In genomic region chr11:122863704-122864326, GRCh38 we compare ENCODE assay signal across 9 cellular contexts. TPM values are rescaled to one million over a fixed set of nuclear protein-coding genes. Genes with fewer than 3 reads are reported as not detected.
A peak's percentile ranks its signal among the peaks of the same experiment; 100 is the strongest.
DNase-seq lines count a peak whose midpoint lies in the region; ATAC-seq and TF ChIP-seq lines count a peak whose summit lies in the region.
"Had no signal": no experiment of that assay in that cellular context is flagged by ENCODE, and none has a peak within 500 bp of the region (broad histone marks: within the 10 kb centered on the region; RNA-seq: fewer than 3 reads in every experiment).

No MANE protein-coding gene starts in this region.

- no peak for ATAC-seq in GM18520 (IDR thresholded peaks at IDR 0.05; ENCODE audit: unreplicated experiment)
- ATAC-seq: activated naive CD4-positive, alpha-beta T cell treated with anti-CD3 and anti-CD28 coated beads, Interleukin-2, amount 50 U/mL, for 72 hours had no signal

- intact Hi-C loops in head of caudate nucleus (cut with DNase I), result no loop called here

- no peak overlapping the region for H3K4me3 ChIP-seq in GM12864 (ENCODE audit: low read depth, low read length)

- TF ChIP-seq CTCF in GM12864 (IDR thresholded peaks at IDR 0.05; ENCODE audit: low read depth, low read length, missing control alignments), result peak; percentile 70

- peak; percentile 6 for DNase-seq in A172 (ENCODE audit: low spot score)
- DNase-seq in GM12864 (ENCODE audit: low read depth), result no peak
- peak; percentile 46 for DNase-seq in NCI-H748 (lab: John Stamatoyannopoulos, UW; ENCODE audit: unreplicated experiment)
- DNase-seq in activated T-cell treated with anti-CD3 and anti-CD28 coated beads, Interleukin-2, amount 50 U/mL, for 48 hours, result peak; percentile 49 to 61
- peak; percentile 35 to 82 (median 63) for DNase-seq in head of caudate nucleus
- peak; percentile 16 to 35 for DNase-seq in stimulated activated CD4-positive, alpha-beta T cell treated with anti-CD3 and anti-CD28 coated beads, Interleukin-1b, Interleukin-23, amount 100 ng/mL, for 4 hours (ENCODE audit: low read depth in 2 of 2)
- DNase-seq in NCI-H1694 (lab: John Stamatoyannopoulos, UW), result no peak

RNA-seq across cellular contexts. Expression of gene JHY, which starts 18.7 kb away (rescaled TPM):
- 0.64 and 1.6 TPM in 2 replicates for total RNA-seq in A172 (2014; rRNA removed; shearing (Covaris generic))

RNA-seq across cellular contexts. Expression of gene CRTAM, which starts 25.5 kb away (rescaled TPM):
- not detected in 2 replicates for total RNA-seq in A172 (2014; rRNA removed; shearing (Covaris generic))

Comparison
In these comparisons a context has a peak if more than half of its experiments do, and no peak if none do; other contexts are left out.
1. DNase-seq: peak in A172 (single experiment), NCI-H748 (single experiment), activated T-cell treated with anti-CD3 and anti-CD28 coated beads, Interleukin-2, amount 50 U/mL, for 48 hours (2 of 2), head of caudate nucleus (42 of 42) and stimulated activated CD4-positive, alpha-beta T cell treated with anti-CD3 and anti-CD28 coated beads, Interleukin-1b, Interleukin-23, amount 100 ng/mL, for 4 hours (2 of 2); none in GM12864 (single experiment) and NCI-H1694 (single experiment).